Comparison of ENCODE assay signal across 19 cellular contexts in the genomic region with DNA sequence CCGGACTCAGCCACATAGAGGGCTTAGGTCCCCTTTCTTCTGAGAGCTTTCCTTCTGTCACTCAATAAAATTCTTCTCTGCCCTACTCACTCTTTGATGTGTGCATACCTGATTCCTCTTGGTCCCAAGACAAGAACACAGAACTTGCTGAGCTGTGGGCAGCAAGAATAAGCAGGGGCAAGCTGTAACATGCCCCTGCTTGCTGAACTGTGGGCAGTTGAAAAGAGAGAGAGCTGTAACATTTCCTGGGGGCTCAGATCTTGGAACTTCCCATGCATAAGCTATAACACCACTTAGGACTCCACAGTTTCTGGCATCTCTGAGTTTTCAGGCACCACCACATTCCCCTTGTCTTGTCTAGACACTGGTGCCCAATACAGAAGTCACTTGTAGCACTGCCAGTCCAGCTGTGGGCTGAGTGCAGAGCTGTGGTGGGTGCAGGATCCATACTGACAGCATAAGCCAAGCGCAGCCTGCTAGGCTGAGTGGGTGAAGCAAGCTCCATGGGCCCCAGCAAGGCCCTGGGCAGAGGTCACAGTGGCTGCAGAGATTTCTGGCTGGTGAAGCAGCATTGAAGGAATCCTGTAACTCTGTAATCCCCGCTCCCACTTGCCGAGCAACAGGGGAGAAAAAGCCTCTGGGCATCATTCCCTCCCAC.
A peak's percentile ranks its signal among the peaks of the same experiment; 100 is the strongest.
DNase-seq lines count a peak whose midpoint lies in the region; ATAC-seq and TF ChIP-seq lines count a peak whose summit lies in the region.
"Had no signal": no experiment of that assay in that cellular context is flagged by ENCODE, and none has a peak within 500 bp of the region (broad histone marks: within the 10 kb centered on the region; RNA-seq: fewer than 3 reads in every experiment).

No MANE protein-coding gene starts in this region.

- H3K27me3 Mint-ChIP-seq in MCF 10A (ENCODE audit: insufficient read depth, unreplicated experiment) = no peaks in the 10 kb centered on the region
- no peaks in the 10 kb centered on the region for H3K27me3 Mint-ChIP-seq in endodermal cell (ENCODE audit: insufficient read depth)
- H3K27me3 Mint-ChIP-seq in nephron progenitor cell (ENCODE audit: low read depth, poor library complexity) = no peaks in the 10 kb centered on the region

- H3K4me1 Mint-ChIP-seq in MCF 10A (ENCODE audit: insufficient read depth, unreplicated experiment) (no peaks in the 10 kb centered on the region), endodermal cell (peaks cover 22% of the 10 kb centered on the region), nephron progenitor cell (peaks cover 12% of the 10 kb centered on the region)
- H3K4me1 Mint-ChIP-seq: GM23338 had no signal

- H3K36me3 Mint-ChIP-seq in MCF 10A (ENCODE audit: insufficient read depth, unreplicated experiment) (no peaks in the 10 kb centered on the region), endodermal cell (ENCODE audit: low read depth) (peaks cover 10% of the 10 kb centered on the region), nephron progenitor cell (ENCODE audit: low read depth) (no peaks in the 10 kb centered on the region)

- POLR2A ChIA-PET in MCF 10A (lab: Yijun Ruan, JAX) = interaction anchor here (0.8 kb wide), 1 partner anchor 70 kb away, joined by 3 read pairs; no protein-coding TSS in a partner anchor

- WGBS in endodermal cell (ENCODE audit: insufficient coverage in 1 of 2, insufficient read length in 1 of 2), 2 experiments = 90 to 100% methylated on average over 1 to 4 of the region's 4 CpGs
- WGBS in upper lobe of left lung, 2 donors = 93 to 96% methylated on average over 3 to 4 of the region's 4 CpGs

- H3K27ac Mint-ChIP-seq in MCF 10A (ENCODE audit: low read depth, unreplicated experiment) = no peak overlapping the region
- H3K27ac Mint-ChIP-seq in endodermal cell = peak overlapping the region; percentile 87
- peak overlapping the region; percentile 81 for H3K27ac Mint-ChIP-seq in nephron progenitor cell
- H3K27ac Mint-ChIP-seq: GM23338 had no signal

- CTCF ChIA-PET in MCF 10A (lab: Yijun Ruan, JAX) = interaction anchor here (0.7 kb wide), 1 partner anchor 163 kb away, joined by 3 read pairs; no protein-coding TSS in a partner anchor

- no peaks in the 10 kb centered on the region for H3K27me3 ChIP-seq in breast epithelium
- H3K27me3 ChIP-seq in endodermal cell (ENCODE audit: control insufficient read depth, insufficient read depth, low read length, poor library complexity, severe bottlenecking) = no peaks in the 10 kb centered on the region
- no peaks in the 10 kb centered on the region for H3K27me3 ChIP-seq in upper lobe of left lung
- H3K27me3 ChIP-seq: BLaER1 treated with 17β-estradiol and CSF1 and Interleukin-3, amounts not matched to agents 10 nM and 100 nM had no signal

- ATAC-seq in upper lobe of left lung (ENCODE audit: low FRiP score in 2 of 2) = peak; percentile 21 to 40
- ATAC-seq: GM12878, GM23338 had no signal

- H3K27ac ChIP-seq in breast epithelium (no peak overlapping the region), endodermal cell (ENCODE audit: low read depth, low read length) (no peak overlapping the region), upper lobe of left lung (no peak overlapping the region)
- H3K27ac ChIP-seq: 22Rv1; BLaER1 treated with 17β-estradiol and CSF1 and Interleukin-3, amounts not matched to agents 10 nM and 100 nM had no signal

- no peak for TF ChIP-seq EP300 in upper lobe of left lung (IDR thresholded peaks at IDR 0.05)

- H3K9me3 Mint-ChIP-seq in MCF 10A (ENCODE audit: unreplicated experiment) (no peaks in the 10 kb centered on the region), endodermal cell (no peaks in the 10 kb centered on the region), nephron progenitor cell (no peaks in the 10 kb centered on the region)

- H3K9me3 ChIP-seq in breast epithelium (peaks cover 0 to 4% of the 10 kb centered on the region in 2 donors), endodermal cell (ENCODE audit: control insufficient read depth, low read length) (peaks cover 20% of the 10 kb centered on the region), upper lobe of left lung (no peaks in the 10 kb centered on the region)

- H3K4me1 ChIP-seq in breast epithelium (no peaks in the 10 kb centered on the region), endodermal cell (ENCODE audit: control insufficient read depth, insufficient read depth, low read length) (peaks cover 7% of the 10 kb centered on the region), upper lobe of left lung (no peaks in the 10 kb centered on the region)

- DNase-seq in MCF 10A (ENCODE audit: unreplicated experiment) (peak; percentile 21), breast epithelium (ENCODE audit: low spot score in 2 of 2) (no peak), endodermal cell (peak; percentile 65), nephron progenitor cell (no peak), upper lobe of left lung (peak in 1 of 2 donors; percentile 6), pons (ENCODE audit: low spot score) (no peak), activated T-cell treated with anti-CD3 and anti-CD28 coated beads for 4 hours (no peak)
- DNase-seq in activated naive CD4-positive, alpha-beta T cell (lab: John Stamatoyannopoulos, UW) = no peak
- DNase-seq: DND-41, Karpas-422, NCI-H1105 treated with DMSO at 0.1 percent for 48 hours, NCI-H187, NCI-H345, NCI-H69, SHP77 treated with DMSO at 0.1 percent for 48 hours had no signal

- H3K4me3 ChIP-seq in breast epithelium = no peak overlapping the region
- H3K4me3 ChIP-seq in endodermal cell (ENCODE audit: low read length) = no peak overlapping the region
- H3K4me3 ChIP-seq in upper lobe of left lung = no peak overlapping the region
- H3K4me3 ChIP-seq: BLaER1 treated with 17β-estradiol and CSF1 and Interleukin-3, amounts not matched to agents 10 nM and 100 nM; GM12878; GM23338 had no signal

- H3K36me3 ChIP-seq in breast epithelium = no peaks in the 10 kb centered on the region
- H3K36me3 ChIP-seq in endodermal cell (ENCODE audit: control insufficient read depth, insufficient read depth, low read length) = peaks cover 33% of the 10 kb centered on the region
- H3K36me3 ChIP-seq in upper lobe of left lung = no peaks in the 10 kb centered on the region
- H3K36me3 ChIP-seq: BLaER1 treated with 17β-estradiol and CSF1 and Interleukin-3, amounts not matched to agents 10 nM and 100 nM had no signal

- H3K9ac ChIP-seq in endodermal cell (ENCODE audit: extremely low read depth, low read length, poor library complexity, severe bottlenecking) = no peak overlapping the region
- H3K9ac ChIP-seq: BLaER1 treated with 17β-estradiol and CSF1 and Interleukin-3, amounts not matched to agents 10 nM and 100 nM had no signal

- TF ChIP-seq POLR2A in breast epithelium (IDR thresholded peaks at IDR 0.05) = no peak
- no peak for TF ChIP-seq POLR2A in upper lobe of left lung (IDR thresholded peaks at IDR 0.05)

- intact Hi-C loops in MCF 10A (cut with micrococcal nuclease) = no loop called here
- intact Hi-C loops in breast epithelium (cut with DNase I; ENCODE audit: low total_unique reads) = no loop called here

- no TSS peak for BruUV-seq in MCF 10A (replicated peaks; lab: Mats Ljungman, UMichigan)

- no peak for TF ChIP-seq CTCF in MCF 10A (IDR thresholded peaks at IDR 0.05; ENCODE audit: unreplicated experiment)
- TF ChIP-seq CTCF in breast epithelium (IDR thresholded peaks at IDR 0.05) = no peak
- TF ChIP-seq CTCF in endodermal cell (conservative IDR thresholded peaks at IDR 0.05) = no peak
- TF ChIP-seq CTCF in nephron progenitor cell (IDR thresholded peaks at IDR 0.05) = no peak
- TF ChIP-seq CTCF in upper lobe of left lung (IDR thresholded peaks at IDR 0.05) = no peak

- H3K4me3 Mint-ChIP-seq in MCF 10A (ENCODE audit: unreplicated experiment) = no peak overlapping the region
- no peak overlapping the region for H3K4me3 Mint-ChIP-seq in endodermal cell
- H3K4me3 Mint-ChIP-seq in nephron progenitor cell = no peak overlapping the region
- H3K4me3 Mint-ChIP-seq: GM23338 had no signal

Comparison
In these comparisons a context has a peak if more than half of its experiments do, and no peak if none do; other contexts are left out.
1. DNase-seq: peak in MCF 10A (single experiment) and endodermal cell (single experiment); none in breast epithelium (0 of 2), nephron progenitor cell (single experiment), pons (single experiment), activated T-cell treated with anti-CD3 and anti-CD28 coated beads for 4 hours (single experiment) and activated naive CD4-positive, alpha-beta T cell (0 of 4).